In the genomic region with DNA sequence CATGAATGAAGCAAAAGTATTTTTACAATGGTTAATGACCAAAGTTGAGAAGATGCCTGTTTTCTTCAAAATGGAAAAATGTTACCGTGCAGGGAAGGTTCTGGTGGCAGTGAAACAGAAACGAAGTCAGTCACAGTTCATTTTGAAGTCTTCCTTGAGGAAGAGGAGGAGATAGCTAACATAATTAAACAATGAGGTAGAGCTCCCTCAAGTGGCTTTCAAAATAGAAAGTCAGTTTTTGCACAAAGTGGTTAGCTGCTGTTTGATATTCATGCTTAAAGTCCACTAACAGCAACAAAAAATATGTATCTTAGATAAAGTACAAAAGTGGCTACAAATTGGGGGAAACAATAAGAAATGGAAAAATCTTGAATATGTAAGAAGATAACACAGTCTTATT, we compare ENCODE assay signal across 9 cellular contexts.
DNase-seq lines count a peak whose midpoint lies in the region; ATAC-seq, FAIRE-seq and TF ChIP-seq lines count a peak whose summit lies in the region.
"Had no signal": no experiment of that assay in that cellular context is flagged by ENCODE, and none has a peak within 500 bp of the region (broad histone marks: within the 10 kb centered on the region; RNA-seq: fewer than 3 reads in every experiment).

No MANE protein-coding gene starts in this region.

- H3K36me3 ChIP-seq in Karpas-422 (ENCODE audit: insufficient read depth, low read length), result no peaks in the 10 kb centered on the region
- no peaks in the 10 kb centered on the region for H3K36me3 ChIP-seq in K562 (ENCODE audit: control insufficient read depth, insufficient read depth, low read length)
- peaks cover 0 to 4% (median 0%) of the 10 kb centered on the region in 4 donors for H3K36me3 ChIP-seq in sigmoid colon

- no peaks in the 10 kb centered on the region for H3K27me3 ChIP-seq in Karpas-422 (ENCODE audit: low read length)
- H3K27me3 ChIP-seq in K562 (ENCODE audit: control insufficient read depth in 2 of 2, insufficient read depth in 2 of 2, low read length in 2 of 2), result no peaks in the 10 kb centered on the region
- H3K27me3 ChIP-seq in sigmoid colon, result no peaks in the 10 kb centered on the region

- H3K9me1 ChIP-seq in K562 (ENCODE audit: control insufficient read depth, insufficient read depth, low read length), result no peaks in the 10 kb centered on the region

- POLR2A ChIA-PET in K562 (lab: Yijun Ruan, JAX), result interaction anchor here (0.9 kb wide), 1 partner anchor 18 kb away, joined by 3 read pairs; no protein-coding TSS in a partner anchor

- TF ChIP-seq CTCF in GM12874 (IDR thresholded peaks at IDR 0.05; ENCODE audit: insufficient read depth, low read depth, low read length), result peak; percentile 13; the same call in 1 of the 2 replicates
- peak in 2 of 3 experiments; percentile 42 to 50; a peak in 3 of 6 replicates for TF ChIP-seq CTCF in K562 (IDR thresholded peaks at IDR 0.05 in 2 of 3, conservative IDR thresholded peaks at IDR 0.05 in 1 of 3; ENCODE audit: insufficient read depth in 2 of 3, low read depth in 1 of 3, low read length in 3 of 3)
- peak in 2 of 3 experiments; percentile 16 to 31 for TF ChIP-seq CTCF in nephron (IDR thresholded peaks at IDR 0.05; ENCODE audit: unreplicated experiment in 3 of 3)
- no peak for TF ChIP-seq CTCF in sigmoid colon (IDR thresholded peaks at IDR 0.05)

- no peaks in the 10 kb centered on the region for H3K9me2 ChIP-seq in Karpas-422 (replicated peaks; ENCODE audit: insufficient read depth, low read length)

- H3K27ac ChIP-seq in Karpas-422 (ENCODE audit: low read length), result no peak overlapping the region
- no peak overlapping the region for H3K27ac ChIP-seq in K562 (ENCODE audit: extremely low read depth, low read depth, low read length)
- no peak overlapping the region for H3K27ac ChIP-seq in sigmoid colon

- H4K20me1 ChIP-seq in Karpas-422 (ENCODE audit: insufficient read depth, low read depth, low read length), result no peaks in the 10 kb centered on the region
- H4K20me1 ChIP-seq in K562 (replicated peaks; ENCODE audit: control insufficient read depth, insufficient read depth, low read length), result no peaks in the 10 kb centered on the region

- H3K9ac ChIP-seq in Karpas-422 (ENCODE audit: low read length), result no peak overlapping the region
- no peak overlapping the region for H3K9ac ChIP-seq in K562 (ENCODE audit: insufficient read depth in 1 of 2, low read depth in 2 of 2, low read length in 2 of 2)

- no TSS peak for BruUV-seq in K562 (replicated peaks; lab: Mats Ljungman, UMichigan)

- H3K27ac Mint-ChIP-seq in nephron (peak overlapping the region in 2 of 3 experiments; percentile 6 to 12), immature natural killer cell (no peak overlapping the region)

- H3K4me3 Mint-ChIP-seq in nephron (no peak overlapping the region), immature natural killer cell (no peak overlapping the region)

- intact Hi-C loops in K562 (cut with micrococcal nuclease), result loop anchor here (5.0 to 10.0 kb wide), 3 partner anchors 59 to 334 kb away; no protein-coding TSS in a partner anchor
- intact Hi-C loops in sigmoid colon (cut with DNase I), result no loop called here

- TF ChIP-seq RAD21 in K562 (CRISPR knock-in tag; conservative IDR thresholded peaks at IDR 0.05 in 1 of 2, IDR thresholded peaks at IDR 0.05 in 1 of 2), result peak; percentile 17 to 66; a peak in 2 of 4 replicates

- no peak for TF ChIP-seq POLR2A in K562 (conservative IDR thresholded peaks at IDR 0.05)
- no peak for TF ChIP-seq POLR2A in sigmoid colon (IDR thresholded peaks at IDR 0.05)

- H3K79me2 ChIP-seq in Karpas-422 (ENCODE audit: low read length), result no peaks in the 10 kb centered on the region
- H3K79me2 ChIP-seq in K562 (ENCODE audit: control insufficient read depth, insufficient read depth, low read length), result no peaks in the 10 kb centered on the region

- H3K4me3 ChIP-seq in Karpas-422 (ENCODE audit: low read length), result no peak overlapping the region
- H3K4me3 ChIP-seq in K562, result no peak overlapping the region
- H3K4me3 ChIP-seq in sigmoid colon, result no peak overlapping the region

- DNase-seq in Karpas-422 (peak; percentile 63), K562 (ENCODE audit: extremely low read depth in 1 of 4, low spot score in 3 of 4) (peak in 1 of 4 experiments; percentile 11), immature natural killer cell (no peak), GM19238 (ENCODE audit: insufficient read length, low spot score) (no peak), sigmoid colon (no peak)
- DNase-seq: NCI-H187 had no signal

- H3K4me1 Mint-ChIP-seq in nephron (peaks cover 13% of the 10 kb centered on the region), immature natural killer cell (peaks cover 0 to 1% of the 10 kb centered on the region in 2 donors)

- WGBS in K562 (ENCODE audit: insufficient coverage, low coverage, missing lambda C conversion rate), result 0% methylated on average over 2 of the region's 2 CpGs
- 8 to 13% methylated on average over 2 of the region's 2 CpGs for WGBS in sigmoid colon, 2 donors

- H3K4me2 ChIP-seq in Karpas-422 (ENCODE audit: low read depth, low read length, poor library complexity, severe bottlenecking) (peak overlapping the region; percentile 31), K562 (ENCODE audit: insufficient read depth, low read length) (no peak overlapping the region)

- H3K27me3 Mint-ChIP-seq in nephron (ENCODE audit: low read depth) (no peaks in the 10 kb centered on the region), immature natural killer cell (ENCODE audit: low read depth in 3 of 3) (peaks cover 0 to 2% (median 1%) of the 10 kb centered on the region in 3 donors)

- H3K36me3 Mint-ChIP-seq in nephron (ENCODE audit: low read depth) (no peaks in the 10 kb centered on the region), immature natural killer cell (no peaks in the 10 kb centered on the region)

- TF ChIP-seq EP300 in K562 (IDR thresholded peaks at IDR 0.05; ENCODE audit: low read length) (no peak), sigmoid colon (IDR thresholded peaks at IDR 0.05) (no peak)

- H3K9me3 ChIP-seq in Karpas-422 (ENCODE audit: low read length), result no peaks in the 10 kb centered on the region
- no peaks in the 10 kb centered on the region; the same call in 1 of the 2 replicates for H3K9me3 ChIP-seq in K562 (replicated peaks; ENCODE audit: control insufficient read depth, insufficient read depth, low read depth, low read length)
- no peaks in the 10 kb centered on the region for H3K9me3 ChIP-seq in sigmoid colon

- in situ Hi-C loops in K562 (cut with MboI), result no loop called here

- no peaks in the 10 kb centered on the region for H3K9me3 Mint-ChIP-seq in nephron
- no peaks in the 10 kb centered on the region for H3K9me3 Mint-ChIP-seq in immature natural killer cell

- ATAC-seq in K562 (peak; percentile 61; the same call in 2 of the 3 replicates), HG02970 (IDR thresholded peaks at IDR 0.05; ENCODE audit: low FRiP score, unreplicated experiment) (no peak)

- H2AFZ ChIP-seq in Karpas-422 (ENCODE audit: low read length) (no peak overlapping the region; the same call in 1 of the 2 replicates), K562 (ENCODE audit: low read depth, low read length) (peak overlapping the region; percentile 59; the same call in 1 of the 2 replicates)

- CTCF ChIA-PET in K562 (lab: Yijun Ruan, JAX; ENCODE audit: low intra/inter-chr PET ratio), result interaction anchor here (0.5 to 1.4 kb wide), 3 partner anchors 334 to 965 kb away, joined by 3 to 6 read pairs (median 5); no protein-coding TSS in a partner anchor

- H3K4me1 ChIP-seq in Karpas-422 (ENCODE audit: low read length), result no peaks in the 10 kb centered on the region
- H3K4me1 ChIP-seq in K562 (replicated peaks in 1 of 2; ENCODE audit: control insufficient read depth in 2 of 2, insufficient read depth in 2 of 2, low read length in 2 of 2), result no peaks in the 10 kb centered on the region
- peaks cover 0 to 4% (median 2%) of the 10 kb centered on the region in 4 donors for H3K4me1 ChIP-seq in sigmoid colon

- FAIRE-seq in K562 (lab: Jason Lieb, UNC), result no peak

TF ChIP-seq in K562, 482 proteins besides CTCF, POLR2A, EP300 and RAD21:
- 0 out of 2 replicates have a peak, but pooled peaks have one; percentile 8 for TF ChIP-seq SMC3 (conservative IDR thresholded peaks at IDR 0.05; ENCODE audit: insufficient read depth, low read depth, low read length)
- no peak for TF ChIP-seq FOXA1 (IDR thresholded peaks at IDR 0.05; ENCODE audit: borderline replicate concordance)
- TF ChIP-seq KLF16 (IDR thresholded peaks at IDR 0.05), result no peak

Comparison
In these comparisons a context has a peak if more than half of its experiments do, and no peak if none do; other contexts are left out.
1. CTCF ChIP-seq: peak in GM12874 (single experiment), K562 (2 of 3) and nephron (2 of 3); none in sigmoid colon (0 of 4).
2. H3K27ac Mint-ChIP-seq: peak in nephron (2 of 3); none in immature natural killer cell (0 of 6).